ENCODE assay signal across 15 cellular contexts in genomic region chr15:77009646-77010311, GRCh38. TPM values are rescaled to one million over a fixed set of nuclear protein-coding genes. Genes with fewer than 3 reads are reported as not detected.
DNase-seq lines count a peak whose midpoint lies in the region; ATAC-seq and TF ChIP-seq lines count a peak whose summit lies in the region.
"Had no signal": no experiment of that assay in that cellular context is flagged by ENCODE, and none has a peak within 500 bp of the region (broad histone marks: within the 10 kb centered on the region; RNA-seq: fewer than 3 reads in every experiment).

No MANE protein-coding gene starts in this region.

- H3K27ac Mint-ChIP-seq in activated naive CD4-positive, alpha-beta T cell treated with anti-CD3 and anti-CD28 coated beads, Interleukin-2, amount 50 U/mL, for 72 hours, result peak overlapping the region; percentile 46 to 55
- peak overlapping the region in 4 of 6 donors; percentile 39 to 95 (median 76) for H3K27ac Mint-ChIP-seq in naive B cell
- H3K27ac Mint-ChIP-seq: endodermal cell had no signal

- H2AFZ ChIP-seq in OCI-LY7 (ENCODE audit: low read length), result no peak overlapping the region

- no peaks in the 10 kb centered on the region for H3K36me3 ChIP-seq in OCI-LY7 (ENCODE audit: insufficient read depth, low read length)
- H3K36me3 ChIP-seq: transverse colon had no signal

- no peak overlapping the region for H3K27ac ChIP-seq in OCI-LY7 (ENCODE audit: low read depth, low read length, poor library complexity, severe bottlenecking)
- H3K27ac ChIP-seq: 22Rv1, transverse colon had no signal

- peaks cover 0 to 34% of the 10 kb centered on the region in 2 donors for H3K36me3 Mint-ChIP-seq in activated naive CD4-positive, alpha-beta T cell treated with anti-CD3 and anti-CD28 coated beads, Interleukin-2, amount 50 U/mL, for 72 hours
- no peaks in the 10 kb centered on the region for H3K36me3 Mint-ChIP-seq in naive B cell

- no peaks in the 10 kb centered on the region for H4K20me1 ChIP-seq in OCI-LY7 (ENCODE audit: insufficient read depth, low read length)

- no peaks in the 10 kb centered on the region for H3K9me2 ChIP-seq in OCI-LY7 (ENCODE audit: insufficient read depth, low read length)

- DNase-seq in DMS53 (lab: John Stamatoyannopoulos, UW) (peak; percentile 54), DMS53 treated with DMSO at 0.1 percent for 48 hours (lab: John Stamatoyannopoulos, UW; ENCODE audit: unreplicated experiment) (no peak), GM04504 (ENCODE audit: low read depth) (peak; percentile 6), naive B cell (no peak), OCI-LY7 (ENCODE audit: low spot score) (no peak), NCI-H2196 (lab: John Stamatoyannopoulos, UW; ENCODE audit: unreplicated experiment) (no peak)
- no peak for DNase-seq in activated naive CD4-positive, alpha-beta T cell treated with anti-CD3 and anti-CD28 coated beads, Interleukin-2, amount 50 U/mL, for 72 hours (ENCODE audit: low spot score in 2 of 2)
- DNase-seq: DMS 273 treated with DMSO at 0.1 percent for 48 hours, endodermal cell, MM.1S, NCI-H2171 treated with DMSO at 0.1 percent for 48 hours, transverse colon had no signal

- H3K9me3 ChIP-seq in OCI-LY7 (ENCODE audit: low read length), result no peaks in the 10 kb centered on the region
- H3K9me3 ChIP-seq: transverse colon had no signal

- no peaks in the 10 kb centered on the region for H3K4me1 ChIP-seq in OCI-LY7 (ENCODE audit: insufficient read depth, low read length, poor library complexity, severe bottlenecking)

- peaks cover 57 to 70% (median 60%) of the 10 kb centered on the region in 3 donors for H3K4me1 Mint-ChIP-seq in naive B cell
- H3K4me1 Mint-ChIP-seq: endodermal cell had no signal

- no peak overlapping the region for H3K4me2 ChIP-seq in OCI-LY7 (ENCODE audit: low read length)
- H3K4me2 ChIP-seq: smooth muscle cell had no signal

- H3K9me3 Mint-ChIP-seq in activated naive CD4-positive, alpha-beta T cell treated with anti-CD3 and anti-CD28 coated beads, Interleukin-2, amount 50 U/mL, for 72 hours, result no peaks in the 10 kb centered on the region
- no peaks in the 10 kb centered on the region for H3K9me3 Mint-ChIP-seq in naive B cell
- H3K9me3 Mint-ChIP-seq: endodermal cell had no signal

- H3K4me3 ChIP-seq in OCI-LY7 (ENCODE audit: low read depth, low read length, poor library complexity, severe bottlenecking), result no peak overlapping the region
- H3K4me3 ChIP-seq: smooth muscle cell, transverse colon had no signal

- H3K27me3 Mint-ChIP-seq in naive B cell, result no peaks in the 10 kb centered on the region

- ATAC-seq in activated naive CD4-positive, alpha-beta T cell treated with anti-CD3 and anti-CD28 coated beads, Interleukin-2, amount 50 U/mL, for 72 hours, result no peak
- ATAC-seq in naive B cell (ENCODE audit: low read depth in 2 of 2) (no peak), HG03521 (IDR thresholded peaks at IDR 0.05; ENCODE audit: unreplicated experiment) (no peak)

- intact Hi-C loops in OCI-LY7 (cut with micrococcal nuclease; ENCODE audit: unreplicated experiment), result loop anchor here (10.0 kb wide), 1 partner anchor 105 kb away; the partner anchor contains the start of gene SCAPER

- H3K79me2 ChIP-seq in OCI-LY7 (ENCODE audit: insufficient read depth, low read depth, low read length), result no peaks in the 10 kb centered on the region

- CTCF ChIA-PET in OCI-LY7 (lab: Charles Lee; ENCODE audit: unreplicated experiment), result no interaction called here

- H3K4me3 Mint-ChIP-seq in naive B cell, result peak overlapping the region in 1 of 8 donors; percentile 12
- H3K4me3 Mint-ChIP-seq: endodermal cell had no signal

- POLR2A ChIA-PET in OCI-LY7 (lab: Charles Lee), result no interaction called here

- no TSS peak for BruUV-seq in OCI-LY7 (replicated peaks; lab: Mats Ljungman, UMichigan)

- no peak for TF ChIP-seq CTCF in OCI-LY7 (conservative IDR thresholded peaks at IDR 0.05; ENCODE audit: low read length)

RNA-seq across cellular contexts. Expression of gene PSTPIP1, which starts 14.9 kb away (rescaled TPM):
- 100 to 1,000 TPM in 1 of 2 donors, 10 to 100 TPM in 1; 95.5 to 149 TPM for total RNA-seq in activated naive CD4-positive, alpha-beta T cell treated with anti-CD3 and anti-CD28 coated beads, Interleukin-2, amount 50 U/mL, for 72 hours
- 10 to 100 TPM; 15.6 to 34.1 (median 24.1) TPM for polyA plus RNA-seq in naive B cell (ENCODE audit: low read depth in 6 of 6)
- 1.5 and 1.8 TPM in 2 replicates for total RNA-seq in OCI-LY7 (2014; rRNA removed; shearing (Covaris generic))
- 23.6 and 27.4 TPM in 2 replicates for total RNA-seq in OCI-LY7 (2022)
- total RNA-seq: smooth muscle cell had no signal

Comparison
In these comparisons a context has a peak if more than half of its experiments do, and no peak if none do; other contexts are left out.
1. DNase-seq: peak in DMS53 (single experiment) and GM04504 (single experiment); none in DMS53 treated with DMSO at 0.1 percent for 48 hours (single experiment), activated naive CD4-positive, alpha-beta T cell treated with anti-CD3 and anti-CD28 coated beads, Interleukin-2, amount 50 U/mL, for 72 hours (0 of 2), naive B cell (single experiment), OCI-LY7 (single experiment) and NCI-H2196 (single experiment).